1 cellular context compared by ENCODE assay signal in the genomic region with DNA sequence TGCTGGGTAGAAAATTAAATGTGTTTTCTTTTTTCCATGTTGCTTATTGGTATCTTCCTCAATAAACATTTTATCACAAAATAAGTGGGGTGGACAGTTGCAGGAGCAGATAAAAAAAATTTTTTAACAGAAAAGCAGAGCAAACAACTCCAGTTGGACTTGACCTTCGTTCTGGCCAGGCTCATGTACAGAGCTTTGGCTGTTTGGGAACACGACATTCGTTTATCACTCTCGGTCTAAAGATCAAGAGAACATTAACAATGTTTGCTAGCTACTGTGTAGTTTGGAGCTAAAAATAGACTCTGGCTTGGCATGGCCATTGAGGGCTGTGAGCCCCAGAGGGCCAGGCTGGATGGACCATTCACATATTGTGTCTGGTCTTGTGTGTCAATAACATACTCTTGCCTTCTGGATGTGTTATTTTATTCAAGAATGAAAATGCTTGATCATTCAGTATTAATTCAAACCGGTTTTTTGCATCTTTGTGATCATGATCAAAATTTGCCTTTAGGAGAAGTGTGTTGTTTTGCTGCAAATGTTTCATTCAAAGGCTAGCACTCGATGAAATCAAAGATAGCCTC.
A peak's percentile ranks its signal among the peaks of the same experiment; 100 is the strongest.
TF ChIP-seq lines count a peak whose summit lies in the region.

No MANE protein-coding gene starts in this region.

TF ChIP-seq in HepG2, 621 proteins besides CTCF, POLR2A, EP300 and RAD21 (continued from another document and continues in another):
- TF ChIP-seq RFXAP (CRISPR knock-in tag; IDR thresholded peaks at IDR 0.05; ENCODE audit: borderline replicate concordance) (peak; percentile 88), KDM3A (CRISPR knock-in tag; IDR thresholded peaks at IDR 0.05; ENCODE audit: low read depth) (peak; percentile 79), ZNF205 (CRISPR knock-in tag; IDR thresholded peaks at IDR 0.05) (peak; percentile 78; the same call in 1 of the 2 replicates), FOSL2 (CRISPR knock-in tag; IDR thresholded peaks at IDR 0.05) (peak; percentile 78), ZNF773 (CRISPR knock-in tag; IDR thresholded peaks at IDR 0.05; ENCODE audit: borderline replicate concordance) (no peak), MAFK (conservative IDR thresholded peaks at IDR 0.05 in 1 of 2, IDR thresholded peaks at IDR 0.05 in 1 of 2; ENCODE audit: low read length in 2 of 2) (no peak), SMC3 (IDR thresholded peaks at IDR 0.05; ENCODE audit: low read length) (no peak; the same call in 1 of the 2 replicates), HHEX (CRISPR knock-in tag; IDR thresholded peaks at IDR 0.05) (peak; percentile 72), CC2D1A (CRISPR knock-in tag; IDR thresholded peaks at IDR 0.05) (no peak), MIXL1 (CRISPR knock-in tag; IDR thresholded peaks at IDR 0.05) (peak; percentile 99), FIP1L1 (IDR thresholded peaks at IDR 0.05; ENCODE audit: borderline replicate concordance, insufficient read depth, low read depth, low read length) (no peak), ZSCAN25 (CRISPR knock-in tag; IDR thresholded peaks at IDR 0.05) (no peak), ZNF775 (CRISPR knock-in tag; IDR thresholded peaks at IDR 0.05; ENCODE audit: borderline replicate concordance) (no peak), HNRNPH1 (optimal IDR thresholded peaks at IDR 0.05; ENCODE audit: low read depth, low read length) (no peak), SP140L (CRISPR knock-in tag; IDR thresholded peaks at IDR 0.05; ENCODE audit: borderline replicate concordance) (peak; percentile 73; the same call in 1 of the 2 replicates), RORA (CRISPR knock-in tag; IDR thresholded peaks at IDR 0.05) (no peak), PRPF4 (IDR thresholded peaks at IDR 0.05; ENCODE audit: low read depth, low read length, poor library complexity, severe bottlenecking) (no peak)
- TF ChIP-seq, protein P1, sequence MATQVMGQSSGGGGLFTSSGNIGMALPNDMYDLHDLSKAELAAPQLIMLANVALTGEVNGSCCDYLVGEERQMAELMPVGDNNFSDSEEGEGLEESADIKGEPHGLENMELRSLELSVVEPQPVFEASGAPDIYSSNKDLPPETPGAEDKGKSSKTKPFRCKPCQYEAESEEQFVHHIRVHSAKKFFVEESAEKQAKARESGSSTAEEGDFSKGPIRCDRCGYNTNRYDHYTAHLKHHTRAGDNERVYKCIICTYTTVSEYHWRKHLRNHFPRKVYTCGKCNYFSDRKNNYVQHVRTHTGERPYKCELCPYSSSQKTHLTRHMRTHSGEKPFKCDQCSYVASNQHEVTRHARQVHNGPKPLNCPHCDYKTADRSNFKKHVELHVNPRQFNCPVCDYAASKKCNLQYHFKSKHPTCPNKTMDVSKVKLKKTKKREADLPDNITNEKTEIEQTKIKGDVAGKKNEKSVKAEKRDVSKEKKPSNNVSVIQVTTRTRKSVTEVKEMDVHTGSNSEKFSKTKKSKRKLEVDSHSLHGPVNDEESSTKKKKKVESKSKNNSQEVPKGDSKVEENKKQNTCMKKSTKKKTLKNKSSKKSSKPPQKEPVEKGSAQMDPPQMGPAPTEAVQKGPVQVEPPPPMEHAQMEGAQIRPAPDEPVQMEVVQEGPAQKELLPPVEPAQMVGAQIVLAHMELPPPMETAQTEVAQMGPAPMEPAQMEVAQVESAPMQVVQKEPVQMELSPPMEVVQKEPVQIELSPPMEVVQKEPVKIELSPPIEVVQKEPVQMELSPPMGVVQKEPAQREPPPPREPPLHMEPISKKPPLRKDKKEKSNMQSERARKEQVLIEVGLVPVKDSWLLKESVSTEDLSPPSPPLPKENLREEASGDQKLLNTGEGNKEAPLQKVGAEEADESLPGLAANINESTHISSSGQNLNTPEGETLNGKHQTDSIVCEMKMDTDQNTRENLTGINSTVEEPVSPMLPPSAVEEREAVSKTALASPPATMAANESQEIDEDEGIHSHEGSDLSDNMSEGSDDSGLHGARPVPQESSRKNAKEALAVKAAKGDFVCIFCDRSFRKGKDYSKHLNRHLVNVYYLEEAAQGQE (IDR thresholded peaks at IDR 0.05; ENCODE audit: borderline replicate concordance in 1 of 2, low read depth in 1 of 2, low read length in 2 of 2): 0 out of 4 replicates have a peak, but pooled peaks of 1 of the 2 experiments have one; percentile 60
- TF ChIP-seq, protein P2, sequence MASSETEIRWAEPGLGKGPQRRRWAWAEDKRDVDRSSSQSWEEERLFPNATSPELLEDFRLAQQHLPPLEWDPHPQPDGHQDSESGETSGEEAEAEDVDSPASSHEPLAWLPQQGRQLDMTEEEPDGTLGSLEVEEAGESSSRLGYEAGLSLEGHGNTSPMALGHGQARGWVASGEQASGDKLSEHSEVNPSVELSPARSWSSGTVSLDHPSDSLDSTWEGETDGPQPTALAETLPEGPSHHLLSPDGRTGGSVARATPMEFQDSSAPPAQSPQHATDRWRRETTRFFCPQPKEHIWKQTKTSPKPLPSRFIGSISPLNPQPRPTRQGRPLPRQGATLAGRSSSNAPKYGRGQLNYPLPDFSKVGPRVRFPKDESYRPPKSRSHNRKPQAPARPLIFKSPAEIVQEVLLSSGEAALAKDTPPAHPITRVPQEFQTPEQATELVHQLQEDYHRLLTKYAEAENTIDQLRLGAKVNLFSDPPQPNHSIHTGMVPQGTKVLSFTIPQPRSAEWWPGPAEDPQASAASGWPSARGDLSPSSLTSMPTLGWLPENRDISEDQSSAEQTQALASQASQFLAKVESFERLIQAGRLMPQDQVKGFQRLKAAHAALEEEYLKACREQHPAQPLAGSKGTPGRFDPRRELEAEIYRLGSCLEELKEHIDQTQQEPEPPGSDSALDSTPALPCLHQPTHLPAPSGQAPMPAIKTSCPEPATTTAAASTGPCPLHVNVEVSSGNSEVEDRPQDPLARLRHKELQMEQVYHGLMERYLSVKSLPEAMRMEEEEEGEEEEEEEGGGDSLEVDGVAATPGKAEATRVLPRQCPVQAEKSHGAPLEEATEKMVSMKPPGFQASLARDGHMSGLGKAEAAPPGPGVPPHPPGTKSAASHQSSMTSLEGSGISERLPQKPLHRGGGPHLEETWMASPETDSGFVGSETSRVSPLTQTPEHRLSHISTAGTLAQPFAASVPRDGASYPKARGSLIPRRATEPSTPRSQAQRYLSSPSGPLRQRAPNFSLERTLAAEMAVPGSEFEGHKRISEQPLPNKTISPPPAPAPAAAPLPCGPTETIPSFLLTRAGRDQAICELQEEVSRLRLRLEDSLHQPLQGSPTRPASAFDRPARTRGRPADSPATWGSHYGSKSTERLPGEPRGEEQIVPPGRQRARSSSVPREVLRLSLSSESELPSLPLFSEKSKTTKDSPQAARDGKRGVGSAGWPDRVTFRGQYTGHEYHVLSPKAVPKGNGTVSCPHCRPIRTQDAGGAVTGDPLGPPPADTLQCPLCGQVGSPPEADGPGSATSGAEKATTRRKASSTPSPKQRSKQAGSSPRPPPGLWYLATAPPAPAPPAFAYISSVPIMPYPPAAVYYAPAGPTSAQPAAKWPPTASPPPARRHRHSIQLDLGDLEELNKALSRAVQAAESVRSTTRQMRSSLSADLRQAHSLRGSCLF (CRISPR knock-in tag; IDR thresholded peaks at IDR 0.05; ENCODE audit: borderline replicate concordance): no peak
- TF ChIP-seq, protein P3, sequence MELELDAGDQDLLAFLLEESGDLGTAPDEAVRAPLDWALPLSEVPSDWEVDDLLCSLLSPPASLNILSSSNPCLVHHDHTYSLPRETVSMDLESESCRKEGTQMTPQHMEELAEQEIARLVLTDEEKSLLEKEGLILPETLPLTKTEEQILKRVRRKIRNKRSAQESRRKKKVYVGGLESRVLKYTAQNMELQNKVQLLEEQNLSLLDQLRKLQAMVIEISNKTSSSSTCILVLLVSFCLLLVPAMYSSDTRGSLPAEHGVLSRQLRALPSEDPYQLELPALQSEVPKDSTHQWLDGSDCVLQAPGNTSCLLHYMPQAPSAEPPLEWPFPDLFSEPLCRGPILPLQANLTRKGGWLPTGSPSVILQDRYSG (CRISPR knock-in tag; IDR thresholded peaks at IDR 0.05): no peak
- TF ChIP-seq, protein P4, sequence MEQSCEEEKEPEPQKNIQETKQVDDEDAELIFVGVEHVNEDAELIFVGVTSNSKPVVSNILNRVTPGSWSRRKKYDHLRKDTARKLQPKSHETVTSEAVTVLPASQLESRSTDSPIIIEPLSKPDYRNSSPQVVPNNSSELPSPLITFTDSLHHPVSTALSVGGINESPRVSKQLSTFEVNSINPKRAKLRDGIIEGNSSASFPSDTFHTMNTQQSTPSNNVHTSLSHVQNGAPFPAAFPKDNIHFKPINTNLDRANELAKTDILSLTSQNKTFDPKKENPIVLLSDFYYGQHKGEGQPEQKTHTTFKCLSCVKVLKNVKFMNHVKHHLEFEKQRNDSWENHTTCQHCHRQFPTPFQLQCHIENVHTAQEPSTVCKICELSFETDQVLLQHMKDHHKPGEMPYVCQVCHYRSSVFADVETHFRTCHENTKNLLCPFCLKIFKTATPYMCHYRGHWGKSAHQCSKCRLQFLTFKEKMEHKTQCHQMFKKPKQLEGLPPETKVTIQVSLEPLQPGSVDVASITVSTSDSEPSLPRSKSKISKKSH (CRISPR knock-in tag; IDR thresholded peaks at IDR 0.05; ENCODE audit: borderline replicate concordance): no peak
- TF ChIP-seq, protein P5, sequence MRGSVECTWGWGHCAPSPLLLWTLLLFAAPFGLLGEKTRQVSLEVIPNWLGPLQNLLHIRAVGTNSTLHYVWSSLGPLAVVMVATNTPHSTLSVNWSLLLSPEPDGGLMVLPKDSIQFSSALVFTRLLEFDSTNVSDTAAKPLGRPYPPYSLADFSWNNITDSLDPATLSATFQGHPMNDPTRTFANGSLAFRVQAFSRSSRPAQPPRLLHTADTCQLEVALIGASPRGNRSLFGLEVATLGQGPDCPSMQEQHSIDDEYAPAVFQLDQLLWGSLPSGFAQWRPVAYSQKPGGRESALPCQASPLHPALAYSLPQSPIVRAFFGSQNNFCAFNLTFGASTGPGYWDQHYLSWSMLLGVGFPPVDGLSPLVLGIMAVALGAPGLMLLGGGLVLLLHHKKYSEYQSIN (CRISPR knock-in tag; IDR thresholded peaks at IDR 0.05; ENCODE audit: borderline replicate concordance): no peak
- TF ChIP-seq, protein P6, sequence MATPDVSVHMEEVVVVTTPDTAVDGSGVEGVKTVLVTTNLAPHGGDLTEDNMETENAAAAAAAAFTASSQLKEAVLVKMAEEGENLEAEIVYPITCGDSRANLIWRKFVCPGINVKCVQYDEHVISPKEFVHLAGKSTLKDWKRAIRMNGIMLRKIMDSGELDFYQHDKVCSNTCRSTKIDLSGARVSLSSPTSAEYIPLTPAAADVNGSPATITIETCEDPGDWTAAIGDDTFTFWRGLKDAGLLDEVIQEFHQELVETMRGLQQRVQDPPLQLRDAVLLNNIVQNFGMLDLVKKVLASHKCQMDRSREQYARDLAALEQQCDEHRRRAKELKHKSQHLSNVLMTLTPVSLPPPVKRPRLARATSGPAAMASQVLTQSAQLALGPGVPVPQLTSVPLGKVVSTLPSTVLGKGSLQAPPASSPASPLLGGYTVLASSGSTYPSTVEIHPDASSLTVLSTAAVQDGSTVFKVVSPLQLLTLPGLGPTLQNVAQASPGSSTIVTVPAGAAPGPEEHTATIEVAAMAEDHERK (CRISPR knock-in tag; IDR thresholded peaks at IDR 0.05; ENCODE audit: low read depth): 0 out of 2 replicates have a peak, but pooled peaks have one; percentile 37
- TF ChIP-seq, protein P7, sequence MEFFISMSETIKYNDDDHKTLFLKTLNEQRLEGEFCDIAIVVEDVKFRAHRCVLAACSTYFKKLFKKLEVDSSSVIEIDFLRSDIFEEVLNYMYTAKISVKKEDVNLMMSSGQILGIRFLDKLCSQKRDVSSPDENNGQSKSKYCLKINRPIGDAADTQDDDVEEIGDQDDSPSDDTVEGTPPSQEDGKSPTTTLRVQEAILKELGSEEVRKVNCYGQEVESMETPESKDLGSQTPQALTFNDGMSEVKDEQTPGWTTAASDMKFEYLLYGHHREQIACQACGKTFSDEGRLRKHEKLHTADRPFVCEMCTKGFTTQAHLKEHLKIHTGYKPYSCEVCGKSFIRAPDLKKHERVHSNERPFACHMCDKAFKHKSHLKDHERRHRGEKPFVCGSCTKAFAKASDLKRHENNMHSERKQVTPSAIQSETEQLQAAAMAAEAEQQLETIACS (CRISPR knock-in tag; IDR thresholded peaks at IDR 0.05): no peak
- TF ChIP-seq, protein P8, sequence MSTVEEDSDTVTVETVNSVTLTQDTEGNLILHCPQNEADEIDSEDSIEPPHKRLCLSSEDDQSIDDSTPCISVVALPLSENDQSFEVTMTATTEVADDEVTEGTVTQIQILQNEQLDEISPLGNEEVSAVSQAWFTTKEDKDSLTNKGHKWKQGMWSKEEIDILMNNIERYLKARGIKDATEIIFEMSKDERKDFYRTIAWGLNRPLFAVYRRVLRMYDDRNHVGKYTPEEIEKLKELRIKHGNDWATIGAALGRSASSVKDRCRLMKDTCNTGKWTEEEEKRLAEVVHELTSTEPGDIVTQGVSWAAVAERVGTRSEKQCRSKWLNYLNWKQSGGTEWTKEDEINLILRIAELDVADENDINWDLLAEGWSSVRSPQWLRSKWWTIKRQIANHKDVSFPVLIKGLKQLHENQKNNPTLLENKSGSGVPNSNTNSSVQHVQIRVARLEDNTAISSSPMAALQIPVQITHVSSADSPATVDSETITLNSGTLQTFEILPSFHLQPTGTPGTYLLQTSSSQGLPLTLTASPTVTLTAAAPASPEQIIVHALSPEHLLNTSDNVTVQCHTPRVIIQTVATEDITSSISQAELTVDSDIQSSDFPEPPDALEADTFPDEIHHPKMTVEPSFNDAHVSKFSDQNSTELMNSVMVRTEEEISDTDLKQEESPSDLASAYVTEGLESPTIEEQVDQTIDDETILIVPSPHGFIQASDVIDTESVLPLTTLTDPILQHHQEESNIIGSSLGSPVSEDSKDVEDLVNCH (CRISPR knock-in tag; IDR thresholded peaks at IDR 0.05): no peak
- TF ChIP-seq, protein P9, sequence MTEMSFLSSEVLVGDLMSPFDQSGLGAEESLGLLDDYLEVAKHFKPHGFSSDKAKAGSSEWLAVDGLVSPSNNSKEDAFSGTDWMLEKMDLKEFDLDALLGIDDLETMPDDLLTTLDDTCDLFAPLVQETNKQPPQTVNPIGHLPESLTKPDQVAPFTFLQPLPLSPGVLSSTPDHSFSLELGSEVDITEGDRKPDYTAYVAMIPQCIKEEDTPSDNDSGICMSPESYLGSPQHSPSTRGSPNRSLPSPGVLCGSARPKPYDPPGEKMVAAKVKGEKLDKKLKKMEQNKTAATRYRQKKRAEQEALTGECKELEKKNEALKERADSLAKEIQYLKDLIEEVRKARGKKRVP (CRISPR knock-in tag; IDR thresholded peaks at IDR 0.05): no peak
- TF ChIP-seq, protein P10, sequence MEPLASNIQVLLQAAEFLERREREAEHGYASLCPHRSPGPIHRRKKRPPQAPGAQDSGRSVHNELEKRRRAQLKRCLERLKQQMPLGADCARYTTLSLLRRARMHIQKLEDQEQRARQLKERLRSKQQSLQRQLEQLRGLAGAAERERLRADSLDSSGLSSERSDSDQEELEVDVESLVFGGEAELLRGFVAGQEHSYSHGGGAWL (CRISPR knock-in tag; IDR thresholded peaks at IDR 0.05): no peak
